ENCODE assay signal across 25 cellular contexts in the genomic region with DNA sequence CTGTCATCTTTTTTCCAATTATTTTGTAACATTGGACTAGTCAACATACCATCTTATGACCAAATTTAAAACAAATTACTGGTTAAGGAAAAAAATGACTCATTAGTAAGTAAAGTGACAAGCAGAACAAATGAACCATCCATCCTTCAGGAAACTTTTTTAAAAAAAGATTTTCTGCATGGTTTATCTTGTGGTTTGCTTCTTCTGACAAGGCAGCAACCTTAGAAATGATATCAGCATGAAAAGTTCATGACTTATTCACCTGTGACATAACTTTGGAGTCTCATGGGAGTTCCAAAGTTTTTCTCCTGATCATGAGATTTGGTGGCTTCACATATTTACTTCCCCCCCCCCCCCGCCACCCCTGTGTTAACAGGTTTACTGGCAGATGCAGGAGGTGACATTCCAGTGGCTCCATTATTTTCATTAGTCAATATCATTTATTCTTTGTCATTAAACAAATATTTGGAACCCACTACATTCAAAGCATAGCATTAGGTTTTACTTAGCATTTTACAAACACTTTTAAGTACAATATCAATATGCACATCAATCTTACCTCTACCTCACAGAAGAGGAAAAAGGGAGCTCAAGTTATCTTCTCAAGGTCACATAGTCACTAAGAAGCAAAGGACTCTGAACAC. TPM values are rescaled to one million over a fixed set of nuclear protein-coding genes. Genes with fewer than 3 reads are reported as not detected.
DNase-seq lines count a peak whose midpoint lies in the region; ATAC-seq, FAIRE-seq and TF ChIP-seq lines count a peak whose summit lies in the region.
"Had no signal": no experiment of that assay in that cellular context is flagged by ENCODE, and none has a peak within 500 bp of the region (broad histone marks: within the 10 kb centered on the region; RNA-seq: fewer than 3 reads in every experiment).

No MANE protein-coding gene starts in this region.

- H3K9me3 Mint-ChIP-seq in stimulated activated naive CD8-positive, alpha-beta T cell treated with anti-CD3 and anti-CD28 coated beads, Interleukin-15, amount 100 ng/mL, for 72 hours: no peaks in the 10 kb centered on the region
- no peaks in the 10 kb centered on the region for H3K9me3 Mint-ChIP-seq in astrocyte (ENCODE audit: unreplicated experiment)
- H3K9me3 Mint-ChIP-seq: activated naive CD8-positive, alpha-beta T cell treated with anti-CD3 and anti-CD28 coated beads, Interleukin-2, amount 50 U/mL, for 24 hours; brain; natural killer cell treated with Interleukin-12 subunit alpha and Interleukin-12 subunit beta and Interleukin-15 and Interleukin-18, amount 100 ng/mL, for 72 hours; stimulated activated effector memory CD8-positive, alpha-beta T cell treated with anti-CD3 and anti-CD28 coated beads, Interleukin-12 subunit alpha, Interleukin-12 subunit beta, amount 100 ng/mL, for 72 hours had no signal

- H3K36me3 Mint-ChIP-seq in astrocyte (ENCODE audit: low read depth, unreplicated experiment): no peaks in the 10 kb centered on the region
- H3K36me3 Mint-ChIP-seq: brain; natural killer cell treated with Interleukin-12 subunit alpha and Interleukin-12 subunit beta and Interleukin-15 and Interleukin-18, amount 100 ng/mL, for 72 hours; stimulated activated effector memory CD8-positive, alpha-beta T cell treated with anti-CD3 and anti-CD28 coated beads, Interleukin-12 subunit alpha, Interleukin-12 subunit beta, amount 100 ng/mL, for 72 hours had no signal

- no peak overlapping the region for H3K4me3 ChIP-seq in astrocyte (ENCODE audit: insufficient read depth, low read depth, low read length)
- H3K4me3 ChIP-seq: BLaER1 treated with 17β-estradiol and CSF1 and Interleukin-3, amounts not matched to agents 10 nM and 100 nM had no signal

- H3K27ac ChIP-seq in astrocyte (ENCODE audit: low read depth, low read length): peak overlapping the region; percentile 33
- H3K27ac ChIP-seq: BLaER1 treated with 17β-estradiol and CSF1 and Interleukin-3, amounts not matched to agents 10 nM and 100 nM; foreskin keratinocyte had no signal

- FAIRE-seq in astrocyte (lab: Jason Lieb, UNC): peak; percentile 13
- FAIRE-seq: H1 had no signal

- no peak overlapping the region for H3K4me3 Mint-ChIP-seq in stimulated activated naive CD8-positive, alpha-beta T cell treated with anti-CD3 and anti-CD28 coated beads, Interleukin-15, amount 100 ng/mL, for 72 hours
- H3K4me3 Mint-ChIP-seq in astrocyte (ENCODE audit: unreplicated experiment): no peak overlapping the region
- H3K4me3 Mint-ChIP-seq: activated naive CD8-positive, alpha-beta T cell treated with anti-CD3 and anti-CD28 coated beads, Interleukin-2, amount 50 U/mL, for 24 hours; brain; IgD-negative memory B cell; natural killer cell treated with Interleukin-12 subunit alpha and Interleukin-12 subunit beta and Interleukin-15 and Interleukin-18, amount 100 ng/mL, for 72 hours; stimulated activated effector memory CD8-positive, alpha-beta T cell treated with anti-CD3 and anti-CD28 coated beads, Interleukin-12 subunit alpha, Interleukin-12 subunit beta, amount 100 ng/mL, for 72 hours had no signal

- ATAC-seq in stimulated activated naive CD8-positive, alpha-beta T cell treated with anti-CD3 and anti-CD28 coated beads, Interleukin-15, Interleukin-2, amounts not matched to agents 100 U/mL and 50 U/mL, for 24 hours: peak; percentile 36
- no peak for ATAC-seq in stimulated activated naive CD8-positive, alpha-beta T cell treated with anti-CD3 and anti-CD28 coated beads, Interleukin-15, amount 100 ng/mL, for 72 hours
- ATAC-seq in HG02981 (IDR thresholded peaks at IDR 0.05; ENCODE audit: unreplicated experiment) (peak; percentile 34), HG03139 (IDR thresholded peaks at IDR 0.05; ENCODE audit: unreplicated experiment) (no peak)
- ATAC-seq: activated naive CD8-positive, alpha-beta T cell treated with anti-CD3 and anti-CD28 coated beads, Interleukin-2, amount 50 U/mL, for 24 hours; foreskin keratinocyte; natural killer cell treated with Interleukin-12 subunit alpha and Interleukin-12 subunit beta and Interleukin-15 and Interleukin-18, amount 100 ng/mL, for 72 hours; Right ventricle myocardium inferior; stimulated activated effector memory CD8-positive, alpha-beta T cell treated with anti-CD3 and anti-CD28 coated beads, Interleukin-12 subunit alpha, Interleukin-12 subunit beta, amount 100 ng/mL, for 72 hours had no signal

- H3K9me3 ChIP-seq in astrocyte (ENCODE audit: insufficient read depth, low read depth, low read length): no peaks in the 10 kb centered on the region

- H3K79me2 ChIP-seq in astrocyte (ENCODE audit: insufficient read depth, low read length): no peaks in the 10 kb centered on the region

- peaks cover 12% of the 10 kb centered on the region for H3K27me3 Mint-ChIP-seq in stimulated activated naive CD8-positive, alpha-beta T cell treated with anti-CD3 and anti-CD28 coated beads, Interleukin-15, amount 100 ng/mL, for 72 hours
- H3K27me3 Mint-ChIP-seq in astrocyte (ENCODE audit: low read depth, unreplicated experiment): no peaks in the 10 kb centered on the region
- H3K27me3 Mint-ChIP-seq: brain, IgD-negative memory B cell had no signal

- no peaks in the 10 kb centered on the region for H4K20me1 ChIP-seq in astrocyte (ENCODE audit: insufficient read depth, low read length)

- no peak for TF ChIP-seq CTCF in astrocyte (IDR thresholded peaks at IDR 0.05; ENCODE audit: insufficient read depth, low read depth, low read length)

- H2AFZ ChIP-seq in astrocyte (ENCODE audit: low read depth, low read length): no peak overlapping the region

- H3K4me2 ChIP-seq in astrocyte (ENCODE audit: low read length): peak overlapping the region; percentile 16

- peaks cover 5% of the 10 kb centered on the region for H3K4me1 Mint-ChIP-seq in stimulated activated naive CD8-positive, alpha-beta T cell treated with anti-CD3 and anti-CD28 coated beads, Interleukin-15, amount 100 ng/mL, for 72 hours
- H3K4me1 Mint-ChIP-seq in astrocyte (ENCODE audit: low read depth, unreplicated experiment): peaks cover 5% of the 10 kb centered on the region
- H3K4me1 Mint-ChIP-seq: brain; IgD-negative memory B cell; stimulated activated effector memory CD8-positive, alpha-beta T cell treated with anti-CD3 and anti-CD28 coated beads, Interleukin-12 subunit alpha, Interleukin-12 subunit beta, amount 100 ng/mL, for 72 hours had no signal

- H3K4me1 ChIP-seq in astrocyte (ENCODE audit: insufficient read depth, low read length): peaks cover 7% of the 10 kb centered on the region
- H3K4me1 ChIP-seq: foreskin keratinocyte had no signal

- no peaks in the 10 kb centered on the region for H3K27me3 ChIP-seq in astrocyte (ENCODE audit: insufficient read depth, low read length)
- H3K27me3 ChIP-seq: BLaER1 treated with 17β-estradiol and CSF1 and Interleukin-3, amounts not matched to agents 10 nM and 100 nM; foreskin keratinocyte had no signal

- no peaks in the 10 kb centered on the region for H3K36me3 ChIP-seq in astrocyte (ENCODE audit: insufficient read depth, low read length)

- no peak overlapping the region for H3K9ac ChIP-seq in astrocyte (ENCODE audit: low read length)
- H3K9ac ChIP-seq: BLaER1 treated with 17β-estradiol and CSF1 and Interleukin-3, amounts not matched to agents 10 nM and 100 nM had no signal

- no peak for DNase-seq in stimulated activated naive CD8-positive, alpha-beta T cell treated with anti-CD3 and anti-CD28 coated beads, Interleukin-15, Interleukin-2, amounts not matched to agents 100 U/mL and 50 U/mL, for 24 hours
- DNase-seq in stimulated activated naive CD8-positive, alpha-beta T cell treated with anti-CD3 and anti-CD28 coated beads, Interleukin-15, amount 100 ng/mL, for 72 hours: no peak
- DNase-seq in astrocyte (ENCODE audit: low read depth) (peak; percentile 78), KG1 (lab: John Stamatoyannopoulos, UW) (no peak), middle frontal gyrus (ENCODE audit: extremely low spot score, low spot score) (no peak)
- no peak for DNase-seq in stimulated activated CD8-positive, alpha-beta memory T cell treated with anti-CD3 and anti-CD28 coated beads, Interleukin-4, amount 100 ng/mL, for 48 hours
- DNase-seq: activated naive CD8-positive, alpha-beta T cell treated with anti-CD3 and anti-CD28 coated beads, Interleukin-2, amount 50 U/mL, for 24 hours; COR-L47; effector memory CD4-positive, alpha-beta T cell; foreskin keratinocyte; NCI-H2029 treated with DMSO at 0.1 percent for 48 hours; NCI-H2227 treated with DMSO at 0.1 percent for 48 hours; NCI-H82; retina; SW 1271; T1000 had no signal

- no peak overlapping the region for H3K27ac Mint-ChIP-seq in stimulated activated naive CD8-positive, alpha-beta T cell treated with anti-CD3 and anti-CD28 coated beads, Interleukin-15, amount 100 ng/mL, for 72 hours
- no peak overlapping the region for H3K27ac Mint-ChIP-seq in astrocyte (ENCODE audit: unreplicated experiment)
- H3K27ac Mint-ChIP-seq: activated naive CD8-positive, alpha-beta T cell treated with anti-CD3 and anti-CD28 coated beads, Interleukin-2, amount 50 U/mL, for 24 hours; brain; stimulated activated effector memory CD8-positive, alpha-beta T cell treated with anti-CD3 and anti-CD28 coated beads, Interleukin-12 subunit alpha, Interleukin-12 subunit beta, amount 100 ng/mL, for 72 hours had no signal

RNA-seq across cellular contexts. Expression of gene DCUN1D5, which starts 40.7 kb away (rescaled TPM):
- 63.9 and 67.7 TPM in 2 replicates for total RNA-seq in astrocyte

RNA-seq across cellular contexts. Expression of gene DYNC2H1, which starts 57.9 kb away (rescaled TPM):
- 17.2 and 20.9 TPM in 2 replicates for total RNA-seq in astrocyte

Comparison
In these comparisons a context has a peak if more than half of its experiments do, and no peak if none do; other contexts are left out.
1. ATAC-seq: peak in stimulated activated naive CD8-positive, alpha-beta T cell treated with anti-CD3 and anti-CD28 coated beads, Interleukin-15, Interleukin-2, amounts not matched to agents 100 U/mL and 50 U/mL, for 24 hours (single experiment) and HG02981 (single experiment); none in stimulated activated naive CD8-positive, alpha-beta T cell treated with anti-CD3 and anti-CD28 coated beads, Interleukin-15, amount 100 ng/mL, for 72 hours (single experiment) and HG03139 (single experiment).